ENCODE assay signal across 15 cellular contexts in genomic region chr21:35319684-35320083, GRCh38.
"Had no signal": no experiment of that assay in that cellular context is flagged by ENCODE, and none has a peak within 500 bp of the region (broad histone marks: within the 10 kb centered on the region; RNA-seq: fewer than 3 reads in every experiment).

No MANE protein-coding gene starts in this region.

- H3K9me3 ChIP-seq: suprapubic skin, transverse colon had no signal

- DNase-seq: activated B cell treated with CpG ODN at 0.5 μM for 24 hours; activated CD4-positive, alpha-beta memory T cell treated with anti-CD3 and anti-CD28 coated beads for 36 hours; activated CD4-positive, alpha-beta T cell treated with anti-CD3 and anti-CD28 coated beads for 4 hours; activated naive CD8-positive, alpha-beta T cell treated with anti-CD3 and anti-CD28 coated beads for 36 hours; amniotic stem cell; effector CD8-positive, alpha-beta T cell; foreskin fibroblast; nephron progenitor cell; occipital lobe; retina; transverse colon had no signal

- H3K4me3 ChIP-seq: cardiac muscle cell, hepatocyte, lung, suprapubic skin, transverse colon had no signal

- H3K36me3 ChIP-seq: cardiac muscle cell, suprapubic skin, transverse colon had no signal

- H3K4me2 ChIP-seq: hepatocyte had no signal

- H3K79me2 ChIP-seq: hepatocyte had no signal

- H3K27me3 ChIP-seq: hepatocyte, suprapubic skin, transverse colon had no signal

- H3K27ac ChIP-seq: cardiac muscle cell, hepatocyte, suprapubic skin, transverse colon had no signal

- H2AFZ ChIP-seq: hepatocyte had no signal
